In genomic region chr12:9447791-9448614, GRCh38 we compare ENCODE assay signal across 8 cellular contexts.
DNase-seq lines count a peak whose midpoint lies in the region; ATAC-seq and TF ChIP-seq lines count a peak whose summit lies in the region.
"Not testable (repeated sequence)": the region's sequence is repeated elsewhere in the genome, so short reads cannot be mapped to it uniquely, and the experiment has no call there.

No MANE protein-coding gene starts in this region.

- H4K20me1 ChIP-seq in mammary epithelial cell (ENCODE audit: insufficient read depth, low read length), result not testable (repeated sequence)

- H2AFZ ChIP-seq in mammary epithelial cell (ENCODE audit: low read depth, low read length), result peak overlapping the region; percentile 97

- dilution Hi-C loops in mammary epithelial cell (cut with HindIII; ENCODE audit: low sequenced_read_pairs), result not testable (repeated sequence)

- H3K4me2 ChIP-seq in mammary epithelial cell (ENCODE audit: insufficient read depth, low read depth, low read length), result peak overlapping the region; percentile 83

- not testable (repeated sequence) for H3K36me3 ChIP-seq in WERI-Rb-1; mammary epithelial cell (ENCODE audit: insufficient read depth, low read length)

- H3K9ac ChIP-seq in mammary epithelial cell (ENCODE audit: insufficient read depth, low read length), result peak overlapping the region; percentile 52

- BruUV-seq in mammary epithelial cell (replicated peaks; lab: Mats Ljungman, UMichigan), result not testable (repeated sequence)

- in situ Hi-C loops in mammary epithelial cell (cut with MboI; ENCODE audit: low sequenced_read_pairs in 2 of 2), result not testable (repeated sequence)

- DNase-seq in AG08395 (ENCODE audit: low spot score) (peak; percentile 81), NCI-H2196 (lab: John Stamatoyannopoulos, UW; ENCODE audit: unreplicated experiment) (peak; percentile 53), WERI-Rb-1 (peak; percentile 95), mammary epithelial cell (peak; percentile 83), inferior parietal cortex (ENCODE audit: extremely low spot score) (peak; percentile 76), smooth muscle cell of the brain vasculature (ENCODE audit: low read depth, low spot score) (peak; percentile 31)

- H3K27ac ChIP-seq in WERI-Rb-1 (peak overlapping the region; percentile 85), mammary epithelial cell (ENCODE audit: insufficient read depth, low read depth, low read length) (peak overlapping the region; percentile 36)

- TF ChIP-seq CTCF in WERI-Rb-1 (IDR thresholded peaks at IDR 0.05; ENCODE audit: low read depth, low read length); mammary epithelial cell (conservative IDR thresholded peaks at IDR 0.05 in 1 of 2, IDR thresholded peaks at IDR 0.05 in 1 of 2; ENCODE audit: extremely low read depth in 1 of 2, insufficient read depth in 1 of 2, low read depth in 1 of 2, low read length in 2 of 2): not testable (repeated sequence)

- H3K79me2 ChIP-seq in mammary epithelial cell (ENCODE audit: insufficient read depth, low read length), result not testable (repeated sequence)

- H3K9me3 ChIP-seq in WERI-Rb-1 (ENCODE audit: severe bottlenecking); mammary epithelial cell (replicated peaks; ENCODE audit: insufficient read depth, low read length): not testable (repeated sequence)

- intact Hi-C loops in mammary epithelial cell (cut with micrococcal nuclease), result not testable (repeated sequence)

- peak overlapping the region; percentile 64 for H3K4me3 ChIP-seq in WERI-Rb-1 (ENCODE audit: low read depth, low read length)
- H3K4me3 ChIP-seq in mammary epithelial cell (replicated peaks in 1 of 3; ENCODE audit: insufficient read depth in 1 of 3, low read depth in 2 of 3, low read length in 3 of 3), result peak overlapping the region; percentile 58 to 61 (median 58)

- H3K27me3 ChIP-seq in WERI-Rb-1 (ENCODE audit: insufficient read depth, low read depth, severe bottlenecking); mammary epithelial cell (ENCODE audit: insufficient read depth, low read length): not testable (repeated sequence)

- CTCF ChIA-PET in mammary epithelial cell (lab: Charles Lee; ENCODE audit: low non-redundant PET), result interaction anchor here (0.7 kb wide), 1 partner anchor 115 kb away, joined by 3 read pairs; no protein-coding TSS in a partner anchor

- ATAC-seq in GM18909 (IDR thresholded peaks at IDR 0.05; ENCODE audit: poor library complexity, unreplicated experiment) (peak; percentile 70), HG03108 (IDR thresholded peaks at IDR 0.05; ENCODE audit: unreplicated experiment) (peak; percentile 55)

- not testable (repeated sequence) for H3K4me1 ChIP-seq in mammary epithelial cell (ENCODE audit: insufficient read depth, low read length)

- 3% methylated on average over 33 of the region's 61 CpGs for WGBS in mammary epithelial cell (ENCODE audit: low coverage, missing lambda C conversion rate)

Comparison
In these comparisons a context has a peak if more than half of its experiments do, and no peak if none do; other contexts are left out.
1. Peak in every context shown above with its lines: DNase-seq, ATAC-seq, H3K4me3 ChIP-seq and H3K27ac ChIP-seq.
2. DNase-seq: peak in every context shown above with its lines; median percentile 95 in WERI-Rb-1; 83 in mammary epithelial cell; 81 in AG08395; 76 in inferior parietal cortex; 53 in NCI-H2196; 31 in smooth muscle cell of the brain vasculature.